ENCODE assay signal across 26 cellular contexts in the genomic region with DNA sequence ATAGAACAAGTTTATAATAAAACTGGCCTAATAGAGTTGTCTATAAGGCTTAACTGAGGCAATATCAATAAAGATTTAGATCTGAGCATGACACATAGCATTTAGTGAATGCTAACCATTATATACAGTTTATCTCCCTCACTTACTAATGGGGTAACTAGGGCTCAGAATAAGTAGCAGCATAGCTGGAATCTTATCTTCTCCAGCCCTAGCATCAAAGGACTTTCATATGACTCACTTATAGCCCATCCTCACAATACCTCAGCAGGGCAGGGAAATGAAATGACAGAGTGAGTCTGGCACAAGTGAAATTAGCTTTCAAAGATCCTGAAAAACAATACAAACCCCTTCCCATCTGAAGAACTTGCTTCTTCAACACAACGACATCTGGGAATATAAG.
DNase-seq lines count a peak whose midpoint lies in the region; ATAC-seq, FAIRE-seq and TF ChIP-seq lines count a peak whose summit lies in the region.
"Had no signal": no experiment of that assay in that cellular context is flagged by ENCODE, and none has a peak within 500 bp of the region (broad histone marks: within the 10 kb centered on the region; RNA-seq: fewer than 3 reads in every experiment).

No MANE protein-coding gene starts in this region.

- no peak for ATAC-seq in GM19328 (IDR thresholded peaks at IDR 0.05; ENCODE audit: unreplicated experiment)
- ATAC-seq: GM23338 had no signal

- no peak for FAIRE-seq in urothelium cell line (lab: Jason Lieb, UNC)
- FAIRE-seq: G401.6, GM12891, GM19239, H54, HTR-8/SVneo had no signal

- DNase-seq in A172 (ENCODE audit: low spot score) = peak; percentile 25
- peak; percentile 73 for DNase-seq in M059J (ENCODE audit: low read depth)
- peak; percentile 50 for DNase-seq in amniotic epithelial cell (ENCODE audit: low read depth)
- DNase-seq in iris pigment epithelial cell (ENCODE audit: low read depth) = peak; percentile 22
- no peak for DNase-seq in urothelium cell line (ENCODE audit: low spot score)
- no peak for DNase-seq in erythroblast (lab: John Stamatoyannopoulos, UW)
- DNase-seq in NCI-H1105 treated with DMSO at 0.1 percent for 48 hours (lab: John Stamatoyannopoulos, UW) = no peak
- DNase-seq: 8988T; BE2C; C1 segment of cervical spinal cord; CD4-positive, CD25-positive, alpha-beta regulatory T cell; CD8-positive, alpha-beta memory T cell; COR-L47; DMS 273 treated with DMSO at 0.1 percent for 48 hours; DMS53; DND-41; HCEC 1CT; HFFc6; IMR-90 had no signal

- TF ChIP-seq POLR2A in erythroblast (IDR thresholded peaks at IDR 0.05; ENCODE audit: low read length) = no peak

Comparison
In these comparisons a context has a peak if more than half of its experiments do, and no peak if none do; other contexts are left out.
1. DNase-seq: peak in A172 (single experiment), M059J (single experiment), amniotic epithelial cell (single experiment) and iris pigment epithelial cell (single experiment); none in urothelium cell line (single experiment), erythroblast (0 of 2) and NCI-H1105 treated with DMSO at 0.1 percent for 48 hours (single experiment).